Comparison of ENCODE assay signal across 1 cellular context in the genomic region with DNA sequence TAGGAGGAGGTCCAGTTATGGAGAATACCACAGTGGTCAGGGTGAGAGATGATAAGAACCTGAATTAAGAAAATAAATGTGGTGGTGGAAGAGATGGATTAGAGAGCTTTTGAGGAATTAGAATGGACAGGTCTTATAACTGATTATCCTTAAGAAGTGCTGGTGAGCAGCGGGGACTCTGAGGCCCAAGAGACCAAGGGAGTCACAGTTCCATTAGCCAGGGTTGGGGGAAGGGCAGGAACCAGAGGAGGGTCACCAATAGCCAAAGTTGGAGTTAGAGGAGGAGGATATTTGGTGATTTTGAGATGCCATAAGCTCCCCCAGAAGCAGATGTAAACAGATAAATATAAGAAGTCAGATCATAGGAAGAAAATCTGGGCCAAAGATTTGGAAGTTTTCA.
TF ChIP-seq lines count a peak whose summit lies in the region.

No MANE protein-coding gene starts in this region.

TF ChIP-seq in GM23338, 12 proteins besides CTCF, POLR2A, EP300 and RAD21 (continued from another document):
- TF ChIP-seq, protein P1, sequence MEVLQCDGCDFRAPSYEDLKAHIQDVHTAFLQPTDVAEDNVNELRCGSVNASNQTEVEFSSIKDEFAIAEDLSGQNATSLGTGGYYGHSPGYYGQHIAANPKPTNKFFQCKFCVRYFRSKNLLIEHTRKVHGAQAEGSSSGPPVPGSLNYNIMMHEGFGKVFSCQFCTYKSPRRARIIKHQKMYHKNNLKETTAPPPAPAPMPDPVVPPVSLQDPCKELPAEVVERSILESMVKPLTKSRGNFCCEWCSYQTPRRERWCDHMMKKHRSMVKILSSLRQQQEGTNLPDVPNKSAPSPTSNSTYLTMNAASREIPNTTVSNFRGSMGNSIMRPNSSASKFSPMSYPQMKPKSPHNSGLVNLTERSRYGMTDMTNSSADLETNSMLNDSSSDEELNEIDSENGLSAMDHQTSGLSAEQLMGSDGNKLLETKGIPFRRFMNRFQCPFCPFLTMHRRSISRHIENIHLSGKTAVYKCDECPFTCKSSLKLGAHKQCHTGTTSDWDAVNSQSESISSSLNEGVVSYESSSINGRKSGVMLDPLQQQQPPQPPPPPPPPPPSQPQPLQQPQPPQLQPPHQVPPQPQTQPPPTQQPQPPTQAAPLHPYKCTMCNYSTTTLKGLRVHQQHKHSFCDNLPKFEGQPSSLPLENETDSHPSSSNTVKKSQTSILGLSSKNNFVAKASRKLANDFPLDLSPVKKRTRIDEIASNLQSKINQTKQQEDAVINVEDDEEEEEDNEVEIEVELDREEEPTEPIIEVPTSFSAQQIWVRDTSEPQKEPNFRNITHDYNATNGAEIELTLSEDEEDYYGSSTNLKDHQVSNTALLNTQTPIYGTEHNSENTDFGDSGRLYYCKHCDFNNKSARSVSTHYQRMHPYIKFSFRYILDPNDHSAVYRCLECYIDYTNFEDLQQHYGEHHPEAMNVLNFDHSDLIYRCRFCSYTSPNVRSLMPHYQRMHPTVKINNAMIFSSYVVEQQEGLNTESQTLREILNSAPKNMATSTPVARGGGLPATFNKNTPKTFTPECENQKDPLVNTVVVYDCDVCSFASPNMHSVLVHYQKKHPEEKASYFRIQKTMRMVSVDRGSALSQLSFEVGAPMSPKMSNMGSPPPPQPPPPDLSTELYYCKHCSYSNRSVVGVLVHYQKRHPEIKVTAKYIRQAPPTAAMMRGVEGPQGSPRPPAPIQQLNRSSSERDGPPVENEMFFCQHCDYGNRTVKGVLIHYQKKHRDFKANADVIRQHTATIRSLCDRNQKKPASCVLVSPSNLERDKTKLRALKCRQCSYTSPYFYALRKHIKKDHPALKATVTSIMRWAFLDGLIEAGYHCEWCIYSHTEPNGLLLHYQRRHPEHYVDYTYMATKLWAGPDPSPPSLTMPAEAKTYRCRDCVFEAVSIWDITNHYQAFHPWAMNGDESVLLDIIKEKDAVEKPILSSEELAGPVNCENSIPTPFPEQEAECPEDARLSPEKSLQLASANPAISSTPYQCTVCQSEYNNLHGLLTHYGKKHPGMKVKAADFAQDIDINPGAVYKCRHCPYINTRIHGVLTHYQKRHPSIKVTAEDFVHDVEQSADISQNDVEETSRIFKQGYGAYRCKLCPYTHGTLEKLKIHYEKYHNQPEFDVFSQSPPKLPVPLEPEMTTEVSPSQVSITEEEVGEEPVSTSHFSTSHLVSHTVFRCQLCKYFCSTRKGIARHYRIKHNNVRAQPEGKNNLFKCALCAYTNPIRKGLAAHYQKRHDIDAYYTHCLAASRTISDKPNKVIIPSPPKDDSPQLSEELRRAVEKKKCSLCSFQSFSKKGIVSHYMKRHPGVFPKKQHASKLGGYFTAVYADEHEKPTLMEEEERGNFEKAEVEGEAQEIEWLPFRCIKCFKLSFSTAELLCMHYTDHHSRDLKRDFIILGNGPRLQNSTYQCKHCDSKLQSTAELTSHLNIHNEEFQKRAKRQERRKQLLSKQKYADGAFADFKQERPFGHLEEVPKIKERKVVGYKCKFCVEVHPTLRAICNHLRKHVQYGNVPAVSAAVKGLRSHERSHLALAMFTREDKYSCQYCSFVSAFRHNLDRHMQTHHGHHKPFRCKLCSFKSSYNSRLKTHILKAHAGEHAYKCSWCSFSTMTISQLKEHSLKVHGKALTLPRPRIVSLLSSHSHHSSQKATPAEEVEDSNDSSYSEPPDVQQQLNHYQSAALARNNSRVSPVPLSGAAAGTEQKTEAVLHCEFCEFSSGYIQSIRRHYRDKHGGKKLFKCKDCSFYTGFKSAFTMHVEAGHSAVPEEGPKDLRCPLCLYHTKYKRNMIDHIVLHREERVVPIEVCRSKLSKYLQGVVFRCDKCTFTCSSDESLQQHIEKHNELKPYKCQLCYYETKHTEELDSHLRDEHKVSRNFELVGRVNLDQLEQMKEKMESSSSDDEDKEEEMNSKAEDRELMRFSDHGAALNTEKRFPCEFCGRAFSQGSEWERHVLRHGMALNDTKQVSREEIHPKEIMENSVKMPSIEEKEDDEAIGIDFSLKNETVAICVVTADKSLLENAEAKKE (CRISPR knock-in tag; IDR thresholded peaks at IDR 0.05) = no peak
- TF ChIP-seq, protein P2, sequence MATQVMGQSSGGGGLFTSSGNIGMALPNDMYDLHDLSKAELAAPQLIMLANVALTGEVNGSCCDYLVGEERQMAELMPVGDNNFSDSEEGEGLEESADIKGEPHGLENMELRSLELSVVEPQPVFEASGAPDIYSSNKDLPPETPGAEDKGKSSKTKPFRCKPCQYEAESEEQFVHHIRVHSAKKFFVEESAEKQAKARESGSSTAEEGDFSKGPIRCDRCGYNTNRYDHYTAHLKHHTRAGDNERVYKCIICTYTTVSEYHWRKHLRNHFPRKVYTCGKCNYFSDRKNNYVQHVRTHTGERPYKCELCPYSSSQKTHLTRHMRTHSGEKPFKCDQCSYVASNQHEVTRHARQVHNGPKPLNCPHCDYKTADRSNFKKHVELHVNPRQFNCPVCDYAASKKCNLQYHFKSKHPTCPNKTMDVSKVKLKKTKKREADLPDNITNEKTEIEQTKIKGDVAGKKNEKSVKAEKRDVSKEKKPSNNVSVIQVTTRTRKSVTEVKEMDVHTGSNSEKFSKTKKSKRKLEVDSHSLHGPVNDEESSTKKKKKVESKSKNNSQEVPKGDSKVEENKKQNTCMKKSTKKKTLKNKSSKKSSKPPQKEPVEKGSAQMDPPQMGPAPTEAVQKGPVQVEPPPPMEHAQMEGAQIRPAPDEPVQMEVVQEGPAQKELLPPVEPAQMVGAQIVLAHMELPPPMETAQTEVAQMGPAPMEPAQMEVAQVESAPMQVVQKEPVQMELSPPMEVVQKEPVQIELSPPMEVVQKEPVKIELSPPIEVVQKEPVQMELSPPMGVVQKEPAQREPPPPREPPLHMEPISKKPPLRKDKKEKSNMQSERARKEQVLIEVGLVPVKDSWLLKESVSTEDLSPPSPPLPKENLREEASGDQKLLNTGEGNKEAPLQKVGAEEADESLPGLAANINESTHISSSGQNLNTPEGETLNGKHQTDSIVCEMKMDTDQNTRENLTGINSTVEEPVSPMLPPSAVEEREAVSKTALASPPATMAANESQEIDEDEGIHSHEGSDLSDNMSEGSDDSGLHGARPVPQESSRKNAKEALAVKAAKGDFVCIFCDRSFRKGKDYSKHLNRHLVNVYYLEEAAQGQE (IDR thresholded peaks at IDR 0.05; ENCODE audit: unreplicated experiment) = no peak
- TF ChIP-seq, protein P3, sequence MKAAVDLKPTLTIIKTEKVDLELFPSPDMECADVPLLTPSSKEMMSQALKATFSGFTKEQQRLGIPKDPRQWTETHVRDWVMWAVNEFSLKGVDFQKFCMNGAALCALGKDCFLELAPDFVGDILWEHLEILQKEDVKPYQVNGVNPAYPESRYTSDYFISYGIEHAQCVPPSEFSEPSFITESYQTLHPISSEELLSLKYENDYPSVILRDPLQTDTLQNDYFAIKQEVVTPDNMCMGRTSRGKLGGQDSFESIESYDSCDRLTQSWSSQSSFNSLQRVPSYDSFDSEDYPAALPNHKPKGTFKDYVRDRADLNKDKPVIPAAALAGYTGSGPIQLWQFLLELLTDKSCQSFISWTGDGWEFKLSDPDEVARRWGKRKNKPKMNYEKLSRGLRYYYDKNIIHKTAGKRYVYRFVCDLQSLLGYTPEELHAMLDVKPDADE (IDR thresholded peaks at IDR 0.05) = no peak
- TF ChIP-seq ZNF114 (CRISPR knock-in tag; IDR thresholded peaks at IDR 0.05) = no peak
